In genomic region chr18:35571138-35571537, GRCh38 we compare ENCODE assay signal across 23 cellular contexts. TPM values are rescaled to one million over a fixed set of nuclear protein-coding genes. Genes with fewer than 3 reads are reported as not detected.
DNase-seq lines count a peak whose midpoint lies in the region; ATAC-seq and TF ChIP-seq lines count a peak whose summit lies in the region.
"Had no signal": no experiment of that assay in that cellular context is flagged by ENCODE, and none has a peak within 500 bp of the region (broad histone marks: within the 10 kb centered on the region; RNA-seq: fewer than 3 reads in every experiment).

No MANE protein-coding gene starts in this region.

- no peaks in the 10 kb centered on the region for H3K9me2 ChIP-seq in GM23338 (ENCODE audit: insufficient read depth)

- H3K36me3 ChIP-seq in skeletal muscle satellite cell (ENCODE audit: insufficient read depth, low read length) (no peaks in the 10 kb centered on the region), GM23338 (ENCODE audit: insufficient read depth) (no peaks in the 10 kb centered on the region)
- H3K36me3 ChIP-seq: BLaER1, SJCRH30 had no signal

- no peaks in the 10 kb centered on the region for H4K20me1 ChIP-seq in GM23338 (replicated peaks; ENCODE audit: insufficient read depth)
- H4K20me1 ChIP-seq: BLaER1 had no signal

- no peaks in the 10 kb centered on the region for H3F3A ChIP-seq in GM23338 (replicated peaks; ENCODE audit: low read depth)

- H3K27ac ChIP-seq in GM23338 (ENCODE audit: low read depth), result no peak overlapping the region
- H3K27ac ChIP-seq: BLaER1, SJCRH30 had no signal

- H3K4me3 Mint-ChIP-seq in GM23338, result no peak overlapping the region
- H3K4me3 Mint-ChIP-seq: CD4-positive, CD25-positive, alpha-beta regulatory T cell had no signal

- H3K4me3 ChIP-seq in epithelial cell of esophagus (ENCODE audit: low read length) (no peak overlapping the region), skeletal muscle satellite cell (ENCODE audit: low read length) (no peak overlapping the region), GM23338 (no peak overlapping the region)
- H3K4me3 ChIP-seq: BLaER1, SJCRH30 had no signal

- H3K9me3 Mint-ChIP-seq in GM23338, result peaks cover 6% of the 10 kb centered on the region

- H3K4me1 ChIP-seq in skeletal muscle satellite cell (ENCODE audit: control insufficient read depth, insufficient read depth, low read length) (peaks cover 17% of the 10 kb centered on the region), GM23338 (ENCODE audit: insufficient read depth) (no peaks in the 10 kb centered on the region)
- H3K4me1 ChIP-seq: BLaER1, Caco-2, SJCRH30 had no signal

- H2AFZ ChIP-seq in GM23338, result no peak overlapping the region

- no peak overlapping the region for H3K27ac Mint-ChIP-seq in GM23338
- H3K27ac Mint-ChIP-seq: CD4-positive, CD25-positive, alpha-beta regulatory T cell had no signal

- H3K9me3 ChIP-seq in skeletal muscle satellite cell (replicated peaks; ENCODE audit: low read length), result no peaks in the 10 kb centered on the region
- H3K9me3 ChIP-seq: Caco-2, SJCRH30 had no signal

- no peaks in the 10 kb centered on the region for H3K79me2 ChIP-seq in GM23338 (replicated peaks; ENCODE audit: insufficient read depth)

- peak; percentile 29 for DNase-seq in EH (ENCODE audit: low read depth)
- DNase-seq in RKO (ENCODE audit: low spot score), result peak; percentile 54
- peak; percentile 43 for DNase-seq in epithelial cell of esophagus (ENCODE audit: low read depth)
- no peak for DNase-seq in GM23338 (ENCODE audit: low spot score)
- DNase-seq in DMS114 treated with DMSO at 0.1 percent for 48 hours (lab: John Stamatoyannopoulos, UW; ENCODE audit: unreplicated experiment), result no peak
- DNase-seq: Caco-2; CD4-positive, CD25-positive, alpha-beta regulatory T cell; DMS 273 treated with DMSO at 0.1 percent for 48 hours; DND-41; HCEC 1CT; KG1; MM.1S; NCI-H2029; NCI-H446; NCI-H526; NCI-H82; NK-92 treated with Interleukin-12 subunit alpha and Interleukin-12 subunit beta, amount 100 ng/mL, for 24 hours; PC-3; SJCRH30 had no signal

- H3K4me1 Mint-ChIP-seq in GM23338, result no peaks in the 10 kb centered on the region

- peaks cover 3% of the 10 kb centered on the region for H3K36me3 Mint-ChIP-seq in GM23338 (ENCODE audit: low read depth)

- no peaks in the 10 kb centered on the region for H3K27me3 Mint-ChIP-seq in GM23338 (ENCODE audit: insufficient read depth, low read depth, poor library complexity)
- H3K27me3 Mint-ChIP-seq: CD4-positive, CD25-positive, alpha-beta regulatory T cell had no signal

- TF ChIP-seq CTCF in epithelial cell of esophagus (IDR thresholded peaks at IDR 0.05; ENCODE audit: insufficient read depth, low read depth, low read length, missing control alignments) (no peak), GM23338 (conservative IDR thresholded peaks at IDR 0.05; ENCODE audit: low read depth in 2 of 2) (no peak)

- H3K4me2 ChIP-seq in skeletal muscle satellite cell (ENCODE audit: low read length) (no peak overlapping the region), GM23338 (no peak overlapping the region)
- H3K4me2 ChIP-seq: BLaER1 had no signal

- no peaks in the 10 kb centered on the region for H3K27me3 ChIP-seq in skeletal muscle satellite cell (ENCODE audit: control insufficient read depth, insufficient read depth, low read length)
- H3K27me3 ChIP-seq in GM23338 (ENCODE audit: insufficient read depth), result no peaks in the 10 kb centered on the region
- H3K27me3 ChIP-seq: BLaER1, SJCRH30 had no signal

- ATAC-seq in GM19351 (IDR thresholded peaks at IDR 0.05; ENCODE audit: unreplicated experiment) (no peak), GM23338 (no peak)
- ATAC-seq: PC-3, Right ventricle myocardium inferior had no signal

- H3K9ac ChIP-seq in skeletal muscle satellite cell (ENCODE audit: low read depth, low read length), result peak overlapping the region; percentile 26
- H3K9ac ChIP-seq: BLaER1 had no signal

TF ChIP-seq in GM23338, 12 proteins besides CTCF, POLR2A, EP300 and RAD21 (continues in another document):
- TF ChIP-seq JUNB (IDR thresholded peaks at IDR 0.05; ENCODE audit: unreplicated experiment), result no peak
- TF ChIP-seq, protein P1, sequence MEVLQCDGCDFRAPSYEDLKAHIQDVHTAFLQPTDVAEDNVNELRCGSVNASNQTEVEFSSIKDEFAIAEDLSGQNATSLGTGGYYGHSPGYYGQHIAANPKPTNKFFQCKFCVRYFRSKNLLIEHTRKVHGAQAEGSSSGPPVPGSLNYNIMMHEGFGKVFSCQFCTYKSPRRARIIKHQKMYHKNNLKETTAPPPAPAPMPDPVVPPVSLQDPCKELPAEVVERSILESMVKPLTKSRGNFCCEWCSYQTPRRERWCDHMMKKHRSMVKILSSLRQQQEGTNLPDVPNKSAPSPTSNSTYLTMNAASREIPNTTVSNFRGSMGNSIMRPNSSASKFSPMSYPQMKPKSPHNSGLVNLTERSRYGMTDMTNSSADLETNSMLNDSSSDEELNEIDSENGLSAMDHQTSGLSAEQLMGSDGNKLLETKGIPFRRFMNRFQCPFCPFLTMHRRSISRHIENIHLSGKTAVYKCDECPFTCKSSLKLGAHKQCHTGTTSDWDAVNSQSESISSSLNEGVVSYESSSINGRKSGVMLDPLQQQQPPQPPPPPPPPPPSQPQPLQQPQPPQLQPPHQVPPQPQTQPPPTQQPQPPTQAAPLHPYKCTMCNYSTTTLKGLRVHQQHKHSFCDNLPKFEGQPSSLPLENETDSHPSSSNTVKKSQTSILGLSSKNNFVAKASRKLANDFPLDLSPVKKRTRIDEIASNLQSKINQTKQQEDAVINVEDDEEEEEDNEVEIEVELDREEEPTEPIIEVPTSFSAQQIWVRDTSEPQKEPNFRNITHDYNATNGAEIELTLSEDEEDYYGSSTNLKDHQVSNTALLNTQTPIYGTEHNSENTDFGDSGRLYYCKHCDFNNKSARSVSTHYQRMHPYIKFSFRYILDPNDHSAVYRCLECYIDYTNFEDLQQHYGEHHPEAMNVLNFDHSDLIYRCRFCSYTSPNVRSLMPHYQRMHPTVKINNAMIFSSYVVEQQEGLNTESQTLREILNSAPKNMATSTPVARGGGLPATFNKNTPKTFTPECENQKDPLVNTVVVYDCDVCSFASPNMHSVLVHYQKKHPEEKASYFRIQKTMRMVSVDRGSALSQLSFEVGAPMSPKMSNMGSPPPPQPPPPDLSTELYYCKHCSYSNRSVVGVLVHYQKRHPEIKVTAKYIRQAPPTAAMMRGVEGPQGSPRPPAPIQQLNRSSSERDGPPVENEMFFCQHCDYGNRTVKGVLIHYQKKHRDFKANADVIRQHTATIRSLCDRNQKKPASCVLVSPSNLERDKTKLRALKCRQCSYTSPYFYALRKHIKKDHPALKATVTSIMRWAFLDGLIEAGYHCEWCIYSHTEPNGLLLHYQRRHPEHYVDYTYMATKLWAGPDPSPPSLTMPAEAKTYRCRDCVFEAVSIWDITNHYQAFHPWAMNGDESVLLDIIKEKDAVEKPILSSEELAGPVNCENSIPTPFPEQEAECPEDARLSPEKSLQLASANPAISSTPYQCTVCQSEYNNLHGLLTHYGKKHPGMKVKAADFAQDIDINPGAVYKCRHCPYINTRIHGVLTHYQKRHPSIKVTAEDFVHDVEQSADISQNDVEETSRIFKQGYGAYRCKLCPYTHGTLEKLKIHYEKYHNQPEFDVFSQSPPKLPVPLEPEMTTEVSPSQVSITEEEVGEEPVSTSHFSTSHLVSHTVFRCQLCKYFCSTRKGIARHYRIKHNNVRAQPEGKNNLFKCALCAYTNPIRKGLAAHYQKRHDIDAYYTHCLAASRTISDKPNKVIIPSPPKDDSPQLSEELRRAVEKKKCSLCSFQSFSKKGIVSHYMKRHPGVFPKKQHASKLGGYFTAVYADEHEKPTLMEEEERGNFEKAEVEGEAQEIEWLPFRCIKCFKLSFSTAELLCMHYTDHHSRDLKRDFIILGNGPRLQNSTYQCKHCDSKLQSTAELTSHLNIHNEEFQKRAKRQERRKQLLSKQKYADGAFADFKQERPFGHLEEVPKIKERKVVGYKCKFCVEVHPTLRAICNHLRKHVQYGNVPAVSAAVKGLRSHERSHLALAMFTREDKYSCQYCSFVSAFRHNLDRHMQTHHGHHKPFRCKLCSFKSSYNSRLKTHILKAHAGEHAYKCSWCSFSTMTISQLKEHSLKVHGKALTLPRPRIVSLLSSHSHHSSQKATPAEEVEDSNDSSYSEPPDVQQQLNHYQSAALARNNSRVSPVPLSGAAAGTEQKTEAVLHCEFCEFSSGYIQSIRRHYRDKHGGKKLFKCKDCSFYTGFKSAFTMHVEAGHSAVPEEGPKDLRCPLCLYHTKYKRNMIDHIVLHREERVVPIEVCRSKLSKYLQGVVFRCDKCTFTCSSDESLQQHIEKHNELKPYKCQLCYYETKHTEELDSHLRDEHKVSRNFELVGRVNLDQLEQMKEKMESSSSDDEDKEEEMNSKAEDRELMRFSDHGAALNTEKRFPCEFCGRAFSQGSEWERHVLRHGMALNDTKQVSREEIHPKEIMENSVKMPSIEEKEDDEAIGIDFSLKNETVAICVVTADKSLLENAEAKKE (CRISPR knock-in tag; IDR thresholded peaks at IDR 0.05), result no peak
- no peak for TF ChIP-seq POLR2AphosphoS5 (IDR thresholded peaks at IDR 0.05; ENCODE audit: low read depth)
- TF ChIP-seq EZH2 (IDR thresholded peaks at IDR 0.05; ENCODE audit: low read depth, unreplicated experiment), result no peak
- no peak for TF ChIP-seq NANOG (IDR thresholded peaks at IDR 0.05; ENCODE audit: borderline replicate concordance)

RNA-seq across cellular contexts. Expression of gene GALNT1, which starts 10.4 kb away (rescaled TPM):
- 49.8 and 65.9 TPM in 2 replicates for total RNA-seq in skeletal muscle satellite cell (2012; rRNA removed)
- total RNA-seq in GM23338 (2014; rRNA removed; shearing (Covaris generic)), result 60.8 and 67.4 TPM in 2 replicates
- polyA plus RNA-seq in GM23338 (2016; fragmentation: Nextera tagmentation; extraction: Ambion mirVana), result 36.4 and 37.4 TPM in 2 replicates

Comparison
In these comparisons a context has a peak if more than half of its experiments do, and no peak if none do; other contexts are left out.
1. DNase-seq: peak in EH (single experiment), RKO (single experiment) and epithelial cell of esophagus (single experiment); none in GM23338 (single experiment) and DMS114 treated with DMSO at 0.1 percent for 48 hours (single experiment).